In the genomic region with DNA sequence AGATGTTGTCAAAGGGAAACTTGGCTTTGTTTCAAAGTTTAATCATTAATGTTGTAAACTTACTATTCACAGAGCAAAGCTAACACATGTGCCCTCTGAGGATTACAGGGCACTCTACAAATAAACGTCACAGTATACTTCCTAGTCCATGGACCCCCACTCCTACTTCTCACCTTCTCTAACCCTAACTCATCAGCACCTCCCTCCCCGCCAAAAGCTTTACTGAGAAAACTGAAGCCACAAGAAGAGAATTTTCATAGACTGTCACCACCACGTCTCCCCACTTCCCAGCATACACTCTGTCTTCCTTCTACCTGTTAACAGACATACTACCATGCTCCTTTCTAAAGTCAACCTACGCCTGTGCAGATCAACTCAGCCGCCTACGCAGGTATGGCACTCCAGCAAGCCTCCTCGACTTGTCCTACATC, we compare ENCODE assay signal across 1 cellular context.
TF ChIP-seq lines count a peak whose summit lies in the region.

No MANE protein-coding gene starts in this region.

TF ChIP-seq in H1, 55 proteins besides CTCF, POLR2A, EP300 and RAD21:
- no peak for TF ChIP-seq YY1 (IDR thresholded peaks at IDR 0.05; ENCODE audit: low read depth, low read length)
- no peak for TF ChIP-seq ASH2L (IDR thresholded peaks at IDR 0.05; ENCODE audit: low read length)
- no peak for TF ChIP-seq JUND (IDR thresholded peaks at IDR 0.05; ENCODE audit: low read length)
- TF ChIP-seq, protein P1, sequence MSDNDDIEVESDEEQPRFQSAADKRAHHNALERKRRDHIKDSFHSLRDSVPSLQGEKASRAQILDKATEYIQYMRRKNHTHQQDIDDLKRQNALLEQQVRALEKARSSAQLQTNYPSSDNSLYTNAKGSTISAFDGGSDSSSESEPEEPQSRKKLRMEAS (IDR thresholded peaks at IDR 0.05) = no peak
- TF ChIP-seq MAFK (IDR thresholded peaks at IDR 0.05; ENCODE audit: low read depth, low read length) = no peak
- TF ChIP-seq SP1 (IDR thresholded peaks at IDR 0.05; ENCODE audit: low read depth, low read length) = no peak
- no peak for TF ChIP-seq RFX5 (IDR thresholded peaks at IDR 0.05; ENCODE audit: borderline replicate concordance, low read depth, low read length)
- TF ChIP-seq SP2 (IDR thresholded peaks at IDR 0.05; ENCODE audit: low read length) = no peak
- no peak for TF ChIP-seq NRF1 (IDR thresholded peaks at IDR 0.05; ENCODE audit: low read depth, low read length)
- TF ChIP-seq, protein P2, sequence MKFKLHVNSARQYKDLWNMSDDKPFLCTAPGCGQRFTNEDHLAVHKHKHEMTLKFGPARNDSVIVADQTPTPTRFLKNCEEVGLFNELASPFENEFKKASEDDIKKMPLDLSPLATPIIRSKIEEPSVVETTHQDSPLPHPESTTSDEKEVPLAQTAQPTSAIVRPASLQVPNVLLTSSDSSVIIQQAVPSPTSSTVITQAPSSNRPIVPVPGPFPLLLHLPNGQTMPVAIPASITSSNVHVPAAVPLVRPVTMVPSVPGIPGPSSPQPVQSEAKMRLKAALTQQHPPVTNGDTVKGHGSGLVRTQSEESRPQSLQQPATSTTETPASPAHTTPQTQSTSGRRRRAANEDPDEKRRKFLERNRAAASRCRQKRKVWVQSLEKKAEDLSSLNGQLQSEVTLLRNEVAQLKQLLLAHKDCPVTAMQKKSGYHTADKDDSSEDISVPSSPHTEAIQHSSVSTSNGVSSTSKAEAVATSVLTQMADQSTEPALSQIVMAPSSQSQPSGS (IDR thresholded peaks at IDR 0.05; ENCODE audit: low read length) = no peak
- no peak for TF ChIP-seq EZH2 (IDR thresholded peaks at IDR 0.05; ENCODE audit: low read depth, low read length, severe bottlenecking)
- TF ChIP-seq GABPA (IDR thresholded peaks at IDR 0.05; ENCODE audit: borderline replicate concordance, insufficient read depth, low read length) = no peak
- TF ChIP-seq, protein P3, sequence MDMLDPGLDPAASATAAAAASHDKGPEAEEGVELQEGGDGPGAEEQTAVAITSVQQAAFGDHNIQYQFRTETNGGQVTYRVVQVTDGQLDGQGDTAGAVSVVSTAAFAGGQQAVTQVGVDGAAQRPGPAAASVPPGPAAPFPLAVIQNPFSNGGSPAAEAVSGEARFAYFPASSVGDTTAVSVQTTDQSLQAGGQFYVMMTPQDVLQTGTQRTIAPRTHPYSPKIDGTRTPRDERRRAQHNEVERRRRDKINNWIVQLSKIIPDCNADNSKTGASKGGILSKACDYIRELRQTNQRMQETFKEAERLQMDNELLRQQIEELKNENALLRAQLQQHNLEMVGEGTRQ (IDR thresholded peaks at IDR 0.05; ENCODE audit: low read length) = no peak
